In the genomic region with DNA sequence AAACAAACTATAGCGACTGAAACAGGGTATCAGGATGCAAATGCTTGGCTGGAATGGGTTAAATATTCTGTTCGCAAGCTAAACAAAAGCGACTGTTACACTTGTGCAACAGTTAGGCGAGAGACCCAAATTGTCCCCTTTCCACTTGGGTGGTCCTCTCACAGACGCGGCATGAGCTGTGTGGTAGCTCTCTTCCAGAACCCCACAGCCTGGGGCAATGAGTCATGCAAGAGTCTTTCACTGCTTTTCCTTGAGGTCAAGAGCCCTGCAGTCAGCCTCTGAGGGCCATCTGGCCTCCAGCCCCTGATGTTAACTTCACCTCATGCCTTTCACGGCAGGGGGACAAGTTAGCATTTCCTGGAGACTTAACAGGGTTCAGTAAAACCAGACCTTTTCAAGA, we compare ENCODE assay signal across 13 cellular contexts. TPM values are rescaled to one million over a fixed set of nuclear protein-coding genes. Genes with fewer than 3 reads are reported as not detected.
A peak's percentile ranks its signal among the peaks of the same experiment; 100 is the strongest.
DNase-seq lines count a peak whose midpoint lies in the region; ATAC-seq lines count a peak whose summit lies in the region.
"Had no signal": no experiment of that assay in that cellular context is flagged by ENCODE, and none has a peak within 500 bp of the region (broad histone marks: within the 10 kb centered on the region; RNA-seq: fewer than 3 reads in every experiment).

No MANE protein-coding gene starts in this region.

- no peaks in the 10 kb centered on the region for H3K36me3 ChIP-seq in Karpas-422 (ENCODE audit: insufficient read depth, low read length)

- H3K9ac ChIP-seq in Karpas-422 (ENCODE audit: low read length), result no peak overlapping the region

- no peak for ATAC-seq in HG03045 (IDR thresholded peaks at IDR 0.05; ENCODE audit: unreplicated experiment)
- ATAC-seq in GM18517 (IDR thresholded peaks at IDR 0.05; ENCODE audit: unreplicated experiment), result no peak
- ATAC-seq: activated CD4-positive, CD25-positive, alpha-beta regulatory T cell treated with anti-CD3 and anti-CD28 coated beads, Interleukin-2, amount 50 U/mL, for 24 hours; mucosa of descending colon had no signal

- peaks cover 4% of the 10 kb centered on the region; the same call in 1 of the 2 replicates for H3K9me3 ChIP-seq in Karpas-422 (ENCODE audit: low read length)

- H3K27me3 ChIP-seq in Karpas-422 (ENCODE audit: low read length), result no peaks in the 10 kb centered on the region

- H3K4me1 ChIP-seq in Karpas-422 (ENCODE audit: low read length), result no peaks in the 10 kb centered on the region

- DNase-seq in ELF-1 (ENCODE audit: low read depth, low spot score), result peak; percentile 84
- DNase-seq in RPMI7951 (ENCODE audit: low read depth), result peak; percentile 98
- peak; percentile 61 for DNase-seq in fibroblast of peridontal ligament (ENCODE audit: extremely low read depth)
- peak; percentile 44 for DNase-seq in retina
- no peak for DNase-seq in NCI-H345 treated with DMSO at 0.1 percent for 48 hours (lab: John Stamatoyannopoulos, UW; ENCODE audit: unreplicated experiment)
- no peak for DNase-seq in Karpas-422
- DNase-seq: activated T-cell treated with anti-CD3 and anti-CD28 coated beads, Interleukin-2, amount 50 U/mL, for 1 hour; anterior cingulate cortex; NCI-H1694 treated with DMSO at 0.1 percent for 48 hours had no signal

- no peak overlapping the region for H2AFZ ChIP-seq in Karpas-422 (ENCODE audit: low read length)

- H3K4me2 ChIP-seq in Karpas-422 (ENCODE audit: low read depth, low read length, poor library complexity, severe bottlenecking), result no peak overlapping the region

- no peaks in the 10 kb centered on the region for H3K9me2 ChIP-seq in Karpas-422 (replicated peaks; ENCODE audit: insufficient read depth, low read length)

- no peak overlapping the region for H3K4me3 ChIP-seq in Karpas-422 (ENCODE audit: low read length)
- H3K4me3 ChIP-seq: mucosa of descending colon had no signal

- no peak overlapping the region for H3K27ac ChIP-seq in Karpas-422 (ENCODE audit: low read length)

- no peaks in the 10 kb centered on the region for H4K20me1 ChIP-seq in Karpas-422 (ENCODE audit: insufficient read depth, low read depth, low read length)

- no peaks in the 10 kb centered on the region for H3K79me2 ChIP-seq in Karpas-422 (ENCODE audit: low read length)

RNA-seq across cellular contexts. Expression of a gene that starts 25.7 kb away (rescaled TPM):
- total RNA-seq in RPMI7951 (2014; rRNA removed; shearing (Covaris generic)), result not detected in 2 replicates
- not detected in 2 replicates for total RNA-seq in Karpas-422 (2014; rRNA removed; shearing (Covaris generic); ENCODE audit: low replicate concordance)

RNA-seq across cellular contexts. Expression of a gene that starts 45.5 kb away (rescaled TPM):
- 10.7 and 18.1 TPM in 2 replicates for total RNA-seq in RPMI7951 (2014; rRNA removed; shearing (Covaris generic))
- 18.8 and 22.0 TPM in 2 replicates for total RNA-seq in Karpas-422 (2014; rRNA removed; shearing (Covaris generic); ENCODE audit: low replicate concordance)

Comparison
In these comparisons a context has a peak if more than half of its experiments do, and no peak if none do; other contexts are left out.
1. DNase-seq: peak in ELF-1 (single experiment), RPMI7951 (single experiment), fibroblast of peridontal ligament (single experiment) and retina (single experiment); none in NCI-H345 treated with DMSO at 0.1 percent for 48 hours (single experiment) and Karpas-422 (single experiment).